8 cellular contexts compared by ENCODE assay signal in the genomic region with DNA sequence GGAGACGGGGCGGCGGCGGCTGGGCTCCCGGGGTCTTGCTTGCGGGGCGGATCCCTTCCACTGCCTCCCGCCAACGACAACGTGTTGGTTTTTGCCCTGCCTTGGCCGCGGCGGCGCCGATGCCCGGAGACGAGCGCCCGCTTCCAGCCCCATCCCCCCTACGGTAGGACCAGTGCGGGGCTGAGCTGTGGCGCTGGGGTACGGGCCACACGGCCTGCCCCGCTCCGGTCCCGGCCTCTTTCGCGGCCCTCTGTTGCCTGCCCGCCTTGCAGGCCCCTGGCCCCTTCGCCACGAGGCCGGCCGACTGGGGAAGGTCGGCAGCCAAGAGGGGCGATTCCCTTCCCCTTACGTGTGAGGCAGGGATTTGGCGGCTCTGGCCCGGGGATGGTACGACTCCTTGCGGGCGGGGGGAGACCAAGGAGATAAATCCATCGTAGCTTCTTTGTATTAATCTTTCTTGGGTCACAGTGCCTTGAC. TPM values are rescaled to one million over a fixed set of nuclear protein-coding genes. Genes with fewer than 3 reads are reported as not detected.
A peak's percentile ranks its signal among the peaks of the same experiment; 100 is the strongest.
DNase-seq lines count a peak whose midpoint lies in the region; ATAC-seq, FAIRE-seq and TF ChIP-seq lines count a peak whose summit lies in the region.

No MANE protein-coding gene starts in this region.

- H3K36me3 ChIP-seq in SJCRH30 (peaks cover 35% of the 10 kb centered on the region), body of pancreas (replicated peaks in 1 of 2; ENCODE audit: insufficient read depth in 1 of 2, low read depth in 2 of 2) (no peaks in the 10 kb centered on the region), small intestine (ENCODE audit: control insufficient read depth in 2 of 2, insufficient read depth in 2 of 2, low read length in 2 of 2) (no peaks in the 10 kb centered on the region)

- H3K9me3 ChIP-seq in SJCRH30 (replicated peaks), result no peaks in the 10 kb centered on the region
- H3K9me3 ChIP-seq in body of pancreas, result no peaks in the 10 kb centered on the region
- no peaks in the 10 kb centered on the region for H3K9me3 ChIP-seq in iPS-18c (ENCODE audit: control insufficient read depth, insufficient read depth, low read length)
- no peaks in the 10 kb centered on the region for H3K9me3 ChIP-seq in small intestine (ENCODE audit: control insufficient read depth, low read depth)

- H3K27me3 ChIP-seq in SJCRH30 (no peaks in the 10 kb centered on the region), body of pancreas (no peaks in the 10 kb centered on the region), small intestine (ENCODE audit: control insufficient read depth in 2 of 2, insufficient read depth in 2 of 2, low read length in 2 of 2) (no peaks in the 10 kb centered on the region)

- POLR2A ChIA-PET in AG04449 (lab: Yijun Ruan, JAX), result interaction anchor here (0.5 to 1.8 kb wide), 7 partner anchors 17 to 96 kb away, joined by 3 to 9 read pairs (median 4); partner anchors contain the start of gene LIMK1

- TF ChIP-seq POLR2A in body of pancreas (IDR thresholded peaks at IDR 0.05), result no peak

- peak overlapping the region; percentile 84 for H3K4me3 ChIP-seq in AG04449 (ENCODE audit: low read depth, low read length)
- H3K4me3 ChIP-seq in SJCRH30, result peak overlapping the region; percentile 86
- peak overlapping the region; percentile 86 to 95 for H3K4me3 ChIP-seq in body of pancreas
- H3K4me3 ChIP-seq in iPS-18c (ENCODE audit: insufficient read depth, low read depth, low read length), result peak overlapping the region; percentile 88
- H3K4me3 ChIP-seq in small intestine (ENCODE audit: low read depth in 1 of 2, low read length in 2 of 2), result peak overlapping the region; percentile 67 to 94

- H3K4me1 ChIP-seq in SJCRH30 (peaks cover 5% of the 10 kb centered on the region; the same call in 1 of the 2 replicates), body of pancreas (peaks cover 62% of the 10 kb centered on the region), small intestine (ENCODE audit: control insufficient read depth in 2 of 2, insufficient read depth in 1 of 2, low read depth in 1 of 2, low read length in 1 of 2) (no peaks in the 10 kb centered on the region)

- H3K27ac ChIP-seq in SJCRH30, result peak overlapping the region; percentile 83
- H3K27ac ChIP-seq in body of pancreas, result peak overlapping the region; percentile 86 to 98 (median 96)
- peak overlapping the region; percentile 92 to 94 for H3K27ac ChIP-seq in small intestine (ENCODE audit: low read depth in 1 of 2, low read length in 1 of 2)

- TF ChIP-seq CTCF in AG04449 (IDR thresholded peaks at IDR 0.05; ENCODE audit: insufficient read depth, low read length, missing control alignments) (no peak), body of pancreas (IDR thresholded peaks at IDR 0.05) (no peak)

- ATAC-seq in GM18861 (IDR thresholded peaks at IDR 0.05; ENCODE audit: unreplicated experiment) (peak; percentile 12), HG03097 (IDR thresholded peaks at IDR 0.05; ENCODE audit: low FRiP score, unreplicated experiment) (peak; percentile 29), body of pancreas (peak; percentile 12)

- DNase-seq in AG04449 (ENCODE audit: low read depth, low spot score), result no peak
- peak; percentile 55 to 61 for DNase-seq in SJCRH30
- DNase-seq in body of pancreas, result peak; percentile 36 to 58 (median 42)
- peak; percentile 33 for DNase-seq in small intestine
- no peak for DNase-seq in SKM-1 treated with dmso at 0.1 percent for 144 hours (lab: John Stamatoyannopoulos, UW; ENCODE audit: unreplicated experiment)

- CTCF ChIA-PET in AG04449 (lab: Yijun Ruan, JAX), result interaction anchor here (0.8 to 1.8 kb wide), 9 partner anchors 10 to 226 kb away, joined by 3 to 9 read pairs (median 3); no protein-coding TSS in a partner anchor

- 0% methylated on average over 29 to 33 of the region's 43 CpGs for WGBS in body of pancreas, 2 donors
- 0 to 1% (median 0%) methylated on average over 32 to 43 of the region's 43 CpGs for WGBS in small intestine, 3 donors

- no peak for FAIRE-seq in small intestine (lab: Jason Lieb, UNC)

- intact Hi-C loops in body of pancreas (cut with DNase I), result no loop called here

RNA-seq across cellular contexts. Expression of gene EIF4H, which starts 0.5 kb away (rescaled TPM):
- total RNA-seq in SJCRH30 (2014; rRNA removed; shearing (Covaris generic)), result 453 and 475 TPM in 2 replicates
- 100 to 1,000 TPM; 107 to 163 TPM for total RNA-seq in body of pancreas
- 100 to 1,000 TPM; 158 to 229 (median 162) TPM for polyA plus RNA-seq in small intestine

RNA-seq across cellular contexts. Expression of gene LAT2, which starts 35.2 kb away (rescaled TPM):
- 0.61 and 0.99 TPM in 2 replicates for total RNA-seq in SJCRH30 (2014; rRNA removed; shearing (Covaris generic))
- 10 to 100 TPM in 1 of 2 donors, under 1 TPM in 1; 0.99 to 12.5 TPM for total RNA-seq in body of pancreas
- polyA plus RNA-seq in small intestine, result 1 to 10 TPM; 2.9 to 5.9 (median 5.8) TPM

Comparison
In these comparisons a context has a peak if more than half of its experiments do, and no peak if none do; other contexts are left out.
1. DNase-seq: peak in SJCRH30 (2 of 2), body of pancreas (4 of 4) and small intestine (single experiment); none in AG04449 (single experiment) and SKM-1 treated with dmso at 0.1 percent for 144 hours (single experiment).
2. Peak in every context shown above with its lines, with median percentiles within 50 percentile points of each other: H3K4me3 ChIP-seq, ATAC-seq and H3K27ac ChIP-seq.